9 cellular contexts compared by ENCODE assay signal in genomic region chr9:70609542-70610286, GRCh38.
DNase-seq lines count a peak whose midpoint lies in the region; ATAC-seq and TF ChIP-seq lines count a peak whose summit lies in the region.
"Had no signal": no experiment of that assay in that cellular context is flagged by ENCODE, and none has a peak within 500 bp of the region (broad histone marks: within the 10 kb centered on the region; RNA-seq: fewer than 3 reads in every experiment).

No MANE protein-coding gene starts in this region.

- H3K9me3 ChIP-seq in left ventricle myocardium inferior (replicated peaks) = no peaks in the 10 kb centered on the region

- no peaks in the 10 kb centered on the region for H3K27me3 ChIP-seq in left ventricle myocardium inferior (ENCODE audit: low read depth)

- H3K9me3 Mint-ChIP-seq in HFFc6 = no peaks in the 10 kb centered on the region
- H3K9me3 Mint-ChIP-seq in stimulated activated naive B cell treated with anti-CD40 and anti-IgM and Interleukin-4, amounts not matched to agents 10 μg/mL and 1 μg/mL and 100 μg/mL, for 72 hours = peaks cover 9 to 10% of the 10 kb centered on the region in 2 donors
- peaks cover 10% of the 10 kb centered on the region for H3K9me3 Mint-ChIP-seq in stimulated activated memory B cell treated with anti-CD40 and anti-IgM and Interleukin-4, amounts not matched to agents 10 μg/mL and 1 μg/mL and 100 μg/mL, for 72 hours

- DNase-seq in HFFc6 (peak; percentile 95), astrocyte of the hippocampus (ENCODE audit: low read depth, low spot score) (peak; percentile 72), left ventricle myocardium inferior (no peak), HT-29 (ENCODE audit: low spot score) (no peak), NAMALWA (ENCODE audit: low spot score) (no peak)
- no peak for DNase-seq in stimulated activated naive B cell treated with anti-CD40 and anti-IgM and Interleukin-4, amounts not matched to agents 10 μg/mL and 1 μg/mL and 100 μg/mL, for 72 hours
- DNase-seq in stimulated activated CD4-positive, alpha-beta T cell treated with anti-CD3 and anti-CD28 coated beads, Interleukin-4, amount 100 ng/mL, for 1 hour = no peak
- DNase-seq: stimulated activated CD4-positive, alpha-beta T cell treated with anti-CD3 and anti-CD28 coated beads, Interleukin-12 subunit alpha, Interleukin-12 subunit beta, amount 100 ng/mL, for 4 hours had no signal

- TF ChIP-seq CTCF in HFFc6 (IDR thresholded peaks at IDR 0.05) (no peak), left ventricle myocardium inferior (IDR thresholded peaks at IDR 0.05; ENCODE audit: borderline replicate concordance) (no peak)

- H3K4me1 ChIP-seq in left ventricle myocardium inferior = peaks cover 34% of the 10 kb centered on the region

- intact Hi-C loops in left ventricle myocardium inferior (cut with micrococcal nuclease) = no loop called here

- no peak overlapping the region for H3K4me3 ChIP-seq in left ventricle myocardium inferior

- H3K27ac Mint-ChIP-seq in HFFc6 = peak overlapping the region; percentile 87
- H3K27ac Mint-ChIP-seq in stimulated activated naive B cell treated with anti-CD40 and anti-IgM and Interleukin-4, amounts not matched to agents 10 μg/mL and 1 μg/mL and 100 μg/mL, for 72 hours = no peak overlapping the region
- H3K27ac Mint-ChIP-seq in stimulated activated memory B cell treated with anti-CD40 and anti-IgM and Interleukin-4, amounts not matched to agents 10 μg/mL and 1 μg/mL and 100 μg/mL, for 72 hours = no peak overlapping the region

- peak overlapping the region; percentile 60 for H3K27ac ChIP-seq in left ventricle myocardium inferior (replicated peaks)

- peaks cover 20% of the 10 kb centered on the region for H3K4me1 Mint-ChIP-seq in HFFc6 (ENCODE audit: low read depth)
- H3K4me1 Mint-ChIP-seq in stimulated activated naive B cell treated with anti-CD40 and anti-IgM and Interleukin-4, amounts not matched to agents 10 μg/mL and 1 μg/mL and 100 μg/mL, for 72 hours = peaks cover 2 to 14% of the 10 kb centered on the region in 2 donors
- peaks cover 5% of the 10 kb centered on the region for H3K4me1 Mint-ChIP-seq in stimulated activated memory B cell treated with anti-CD40 and anti-IgM and Interleukin-4, amounts not matched to agents 10 μg/mL and 1 μg/mL and 100 μg/mL, for 72 hours

- H3K36me3 Mint-ChIP-seq in HFFc6 (ENCODE audit: low read depth) = no peaks in the 10 kb centered on the region
- H3K36me3 Mint-ChIP-seq in stimulated activated naive B cell treated with anti-CD40 and anti-IgM and Interleukin-4, amounts not matched to agents 10 μg/mL and 1 μg/mL and 100 μg/mL, for 72 hours = peaks cover 0 to 7% of the 10 kb centered on the region in 2 donors
- no peaks in the 10 kb centered on the region for H3K36me3 Mint-ChIP-seq in stimulated activated memory B cell treated with anti-CD40 and anti-IgM and Interleukin-4, amounts not matched to agents 10 μg/mL and 1 μg/mL and 100 μg/mL, for 72 hours

- peaks cover 5% of the 10 kb centered on the region; the same call in 1 of the 2 replicates for H3K27me3 Mint-ChIP-seq in HFFc6 (ENCODE audit: insufficient read depth)
- no peaks in the 10 kb centered on the region for H3K27me3 Mint-ChIP-seq in stimulated activated naive B cell treated with anti-CD40 and anti-IgM and Interleukin-4, amounts not matched to agents 10 μg/mL and 1 μg/mL and 100 μg/mL, for 72 hours
- H3K27me3 Mint-ChIP-seq in stimulated activated memory B cell treated with anti-CD40 and anti-IgM and Interleukin-4, amounts not matched to agents 10 μg/mL and 1 μg/mL and 100 μg/mL, for 72 hours = no peaks in the 10 kb centered on the region

- peak overlapping the region; percentile 8; the same call in 1 of the 2 replicates for H3K4me3 Mint-ChIP-seq in HFFc6
- no peak overlapping the region for H3K4me3 Mint-ChIP-seq in stimulated activated naive B cell treated with anti-CD40 and anti-IgM and Interleukin-4, amounts not matched to agents 10 μg/mL and 1 μg/mL and 100 μg/mL, for 72 hours
- H3K4me3 Mint-ChIP-seq in stimulated activated memory B cell treated with anti-CD40 and anti-IgM and Interleukin-4, amounts not matched to agents 10 μg/mL and 1 μg/mL and 100 μg/mL, for 72 hours = no peak overlapping the region

- H3K36me3 ChIP-seq in left ventricle myocardium inferior = no peaks in the 10 kb centered on the region

- ATAC-seq in stimulated activated naive B cell treated with anti-CD40 and anti-IgM and Interleukin-4, amounts not matched to agents 10 μg/mL and 1 μg/mL and 100 μg/mL, for 72 hours (replicated peaks) = peak; percentile 60 to 65
- no peak for ATAC-seq in stimulated activated memory B cell treated with anti-CD40 and anti-IgM and Interleukin-4, amounts not matched to agents 10 μg/mL and 1 μg/mL and 100 μg/mL, for 72 hours

Comparison
In these comparisons a context has a peak if more than half of its experiments do, and no peak if none do; other contexts are left out.
1. DNase-seq: peak in HFFc6 (single experiment) and astrocyte of the hippocampus (single experiment); none in left ventricle myocardium inferior (single experiment), stimulated activated naive B cell treated with anti-CD40 and anti-IgM and Interleukin-4, amounts not matched to agents 10 μg/mL and 1 μg/mL and 100 μg/mL, for 72 hours (single experiment), HT-29 (single experiment), NAMALWA (single experiment) and stimulated activated CD4-positive, alpha-beta T cell treated with anti-CD3 and anti-CD28 coated beads, Interleukin-4, amount 100 ng/mL, for 1 hour (single experiment).